8 cellular contexts compared by ENCODE assay signal in the genomic region with DNA sequence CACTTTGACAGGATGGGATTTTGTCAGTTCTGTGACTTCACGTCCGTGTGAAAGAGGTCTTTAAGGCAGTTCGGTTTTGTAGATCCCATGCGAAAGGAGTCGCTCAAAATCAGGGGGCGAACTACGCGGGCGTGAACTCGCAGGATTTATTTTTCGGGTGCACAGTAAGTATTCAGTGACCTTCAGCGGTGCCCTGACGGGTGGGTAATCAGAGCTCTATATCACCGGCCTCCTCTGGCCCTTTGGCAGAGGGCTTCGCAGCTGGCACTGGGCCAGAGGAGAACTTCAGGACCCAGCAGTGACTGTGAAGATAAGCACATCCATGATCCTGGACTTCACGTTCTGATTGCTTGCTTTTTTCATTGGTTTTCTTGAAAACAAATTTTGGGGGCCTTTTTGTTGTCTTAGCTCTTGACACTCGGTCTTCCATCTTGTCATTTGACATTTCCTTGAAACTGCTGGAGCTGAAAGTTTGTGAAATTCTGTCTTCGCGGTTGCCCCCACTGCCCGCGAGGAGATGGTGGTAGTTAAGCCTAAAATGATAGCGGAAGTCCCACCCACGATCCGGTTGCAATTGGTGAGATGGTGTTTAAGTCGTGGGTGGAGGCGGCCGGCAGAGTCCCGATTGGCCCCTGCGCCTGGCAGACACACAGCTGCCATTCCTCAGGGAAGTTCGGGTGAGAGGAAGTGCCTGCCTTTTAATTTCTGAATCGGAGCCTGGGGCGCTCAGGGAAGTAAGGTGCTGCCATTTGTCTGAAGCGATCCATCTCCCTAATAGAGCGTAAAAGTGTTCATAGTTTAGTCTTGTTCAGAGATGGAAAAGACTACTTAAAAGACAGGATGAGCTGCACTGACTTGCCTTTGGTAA. TPM values are rescaled to one million over a fixed set of nuclear protein-coding genes. Genes with fewer than 3 reads are reported as not detected.
A peak's percentile ranks its signal among the peaks of the same experiment; 100 is the strongest.
DNase-seq lines count a peak whose midpoint lies in the region; TF ChIP-seq lines count a peak whose summit lies in the region.

A gene (minus strand): TSS at position 535 of the 868 bp plus-strand sequence. CDS start 872 bp downstream, outside the sequence.

- H3K4me3 ChIP-seq in MM.1S (ENCODE audit: low read length) (peak within 1 kb of the TSS; percentile 79), SJCRH30 (peak within 1 kb of the TSS; percentile 92), foreskin fibroblast (ENCODE audit: low read depth in 1 of 2, low read length in 2 of 2) (peak within 1 kb of the TSS; percentile 58 to 75), stomach smooth muscle (ENCODE audit: low read length in 2 of 2) (peak within 1 kb of the TSS; percentile 88 to 94)

- H2BK15ac ChIP-seq in H9 (ENCODE audit: low read depth, low read length): no peak within 1 kb of the TSS

- no peaks in the 10 kb centered on the region; a peak in 1 of 5 replicates for H3K9me3 Mint-ChIP-seq in H9
- no peaks in the 10 kb centered on the region for H3K9me3 Mint-ChIP-seq in neural crest cell

- H3K4me1 Mint-ChIP-seq in H9 (peaks cover 33 to 34% of the 10 kb centered on the region in 2 experiments), neural crest cell (peaks cover 37% of the 10 kb centered on the region)

- peak within 1 kb of the TSS; percentile 89 to 90 for H3K4me3 Mint-ChIP-seq in H9
- peak within 1 kb of the TSS; percentile 92 for H3K4me3 Mint-ChIP-seq in neural crest cell

- peaks cover 23% of the 10 kb centered on the region for H3F3A ChIP-seq in MM.1S (ENCODE audit: insufficient read depth, low read length)

- H2AFZ ChIP-seq in H9 (ENCODE audit: low read length): peak within 1 kb of the TSS; percentile 9
- peak within 1 kb of the TSS; percentile 49 for H2AFZ ChIP-seq in MM.1S (ENCODE audit: low read length)

- peak within 1 kb of the TSS; percentile 67 for H3K9ac ChIP-seq in H9 (ENCODE audit: extremely low read depth, insufficient read length, low read length)
- H3K9ac ChIP-seq in MM.1S (ENCODE audit: low read length): peak within 1 kb of the TSS; percentile 86
- peak within 1 kb of the TSS; percentile 89 to 91 for H3K9ac ChIP-seq in stomach smooth muscle (ENCODE audit: low read length in 2 of 2)

- H2BK12ac ChIP-seq in H9 (ENCODE audit: insufficient read length, low read depth, low read length): no peak within 1 kb of the TSS

- peaks cover 20% of the 10 kb centered on the region for H3K23me2 ChIP-seq in H9 (ENCODE audit: insufficient read length, low read depth, low read length, poor library complexity, severe bottlenecking)

- H2BK120ac ChIP-seq in H9 (ENCODE audit: low read depth, low read length, poor library complexity, severe bottlenecking): no peak within 1 kb of the TSS

- peaks cover 9 to 22% (median 15%) of the 10 kb centered on the region in 3 experiments for H3K36me3 Mint-ChIP-seq in H9 (ENCODE audit: insufficient read depth in 1 of 3, low read depth in 3 of 3)
- H3K36me3 Mint-ChIP-seq in neural crest cell (ENCODE audit: low read depth): no peaks in the 10 kb centered on the region

- peaks cover 3% of the 10 kb centered on the region; the same call in 1 of the 2 replicates for H3K4me1 ChIP-seq in H9 (ENCODE audit: insufficient read depth, low read length)
- H3K4me1 ChIP-seq in MM.1S (ENCODE audit: low read length): peaks cover 14% of the 10 kb centered on the region
- H3K4me1 ChIP-seq in SJCRH30: 0 out of 2 replicates have a peak, but pooled peaks cover 2% of the 10 kb centered on the region
- H3K4me1 ChIP-seq in stomach smooth muscle (ENCODE audit: control insufficient read depth, insufficient read depth, low read length): peaks cover 39% of the 10 kb centered on the region

- H2BK5ac ChIP-seq in H9 (ENCODE audit: insufficient read length, low read length): no peak within 1 kb of the TSS

- no peak within 1 kb of the TSS for H4K91ac ChIP-seq in H9 (ENCODE audit: insufficient read length, low read depth, low read length)

- H3K9me3 ChIP-seq in H9 (ENCODE audit: control insufficient read depth, low read depth, low read length) (no peaks in the 10 kb centered on the region), MM.1S (replicated peaks; ENCODE audit: insufficient read depth, low read length) (no peaks in the 10 kb centered on the region), SJCRH30 (replicated peaks) (no peaks in the 10 kb centered on the region), stomach smooth muscle (ENCODE audit: control insufficient read depth in 2 of 2, low read length in 2 of 2) (no peaks in the 10 kb centered on the region)

- H3K4me2 ChIP-seq in H9 (ENCODE audit: insufficient read depth, insufficient read length, low read length) (peak within 1 kb of the TSS; percentile 99), MM.1S (ENCODE audit: low read depth, low read length) (peak within 1 kb of the TSS; percentile 82)

- no peak within 1 kb of the TSS for H3K23ac ChIP-seq in H9 (ENCODE audit: insufficient read length, low read depth, low read length)

- no peak within 1 kb of the TSS for H2BK20ac ChIP-seq in H9 (ENCODE audit: low read depth, low read length, poor library complexity, severe bottlenecking)

- H3K36me3 ChIP-seq in MM.1S (replicated peaks; ENCODE audit: insufficient read depth, low read length) (no peaks in the 10 kb centered on the region), SJCRH30 (peaks cover 14% of the 10 kb centered on the region; the same call in 1 of the 2 replicates), stomach smooth muscle (ENCODE audit: control insufficient read depth in 2 of 2, insufficient read depth in 2 of 2, low read length in 2 of 2) (no peaks in the 10 kb centered on the region)

- H3K27me3 ChIP-seq in H9 (ENCODE audit: insufficient read depth, low read length) (no peaks in the 10 kb centered on the region), MM.1S (replicated peaks; ENCODE audit: insufficient read depth, low read length) (no peaks in the 10 kb centered on the region), SJCRH30 (no peaks in the 10 kb centered on the region), stomach smooth muscle (ENCODE audit: control insufficient read depth in 1 of 2, insufficient read depth in 2 of 2, low read length in 2 of 2) (no peaks in the 10 kb centered on the region)

- no peaks in the 10 kb centered on the region for H3K27me3 Mint-ChIP-seq in H9 (ENCODE audit: low read depth)
- no peaks in the 10 kb centered on the region for H3K27me3 Mint-ChIP-seq in neural crest cell (ENCODE audit: low read depth)

- no peak within 1 kb of the TSS for H3K27ac ChIP-seq in H9 (ENCODE audit: insufficient read length, low read depth, low read length)
- H3K27ac ChIP-seq in MM.1S (ENCODE audit: low read length): peak within 1 kb of the TSS; percentile 55
- H3K27ac ChIP-seq in SJCRH30: peak within 1 kb of the TSS; percentile 72
- H3K27ac ChIP-seq in stomach smooth muscle (ENCODE audit: low read length): peak within 1 kb of the TSS; percentile 82

- H3K27ac Mint-ChIP-seq in H9 (peak within 1 kb of the TSS; percentile 46 to 85 (median 81); a peak in 6 of 7 replicates), neural crest cell (ENCODE audit: unreplicated experiment) (peak within 1 kb of the TSS; percentile 14)

- H2AK5ac ChIP-seq in H9 (ENCODE audit: insufficient read length, low read length): no peak within 1 kb of the TSS

- no peaks in the 10 kb centered on the region for H3K9me2 ChIP-seq in MM.1S (replicated peaks; ENCODE audit: insufficient read depth, low read length)

- TF ChIP-seq CTCF in H9 (conservative IDR thresholded peaks at IDR 0.05): no peak
- TF ChIP-seq CTCF in MM.1S (IDR thresholded peaks at IDR 0.05; ENCODE audit: low read length): no peak
- no peak for TF ChIP-seq CTCF in foreskin fibroblast (IDR thresholded peaks at IDR 0.05; ENCODE audit: low read depth, low read length)
- TF ChIP-seq CTCF in neural crest cell (conservative IDR thresholded peaks at IDR 0.05): no peak

- H4K8ac ChIP-seq in H9 (replicated peaks; ENCODE audit: insufficient read length, low read depth, low read length): no peak within 1 kb of the TSS

- no peak within 1 kb of the TSS for H4K5ac ChIP-seq in H9 (ENCODE audit: insufficient read length, low read depth, low read length)

- H3K79me2 ChIP-seq in H9 (ENCODE audit: insufficient read depth, low read length): peaks cover 23% of the 10 kb centered on the region
- peaks cover 88% of the 10 kb centered on the region for H3K79me2 ChIP-seq in MM.1S (ENCODE audit: low read length)

- H3K4ac ChIP-seq in H9 (ENCODE audit: low read depth, low read length): no peak within 1 kb of the TSS

- H3K79me1 ChIP-seq in H9 (ENCODE audit: insufficient read depth, low read depth, low read length, poor library complexity, severe bottlenecking): peaks cover 3% of the 10 kb centered on the region

- WGBS in H9 (ENCODE audit: extremely low coverage, insufficient read length, low lambda C conversion rate): no CpG with 5 or more reads among the region's 34 CpGs

- H3T11ph ChIP-seq in H9 (ENCODE audit: low read length): no peak within 1 kb of the TSS

- H4K20me1 ChIP-seq in H9 (ENCODE audit: control insufficient read depth, insufficient read depth, insufficient read length) (peaks cover 4% of the 10 kb centered on the region), MM.1S (ENCODE audit: insufficient read depth, low read length) (peaks cover 24% of the 10 kb centered on the region)

- no peak within 1 kb of the TSS for H3K56ac ChIP-seq in H9 (ENCODE audit: insufficient read length, low read depth, low read length)

- no peak within 1 kb of the TSS for H3K18ac ChIP-seq in H9 (ENCODE audit: insufficient read length, low read depth, low read length)

- 0 out of 2 replicates have a peak within 1 kb of the TSS, but pooled peaks have one; percentile 18 for H3K14ac ChIP-seq in H9 (ENCODE audit: insufficient read depth, low read length)

- DNase-seq in ELR (ENCODE audit: low read depth) (peak; percentile 95), H9 (peak; percentile 93), MM.1S (peak; percentile 91), SJCRH30 (peak; percentile 94 to 97), foreskin fibroblast (peak; percentile 95 to 98), neural crest cell (ENCODE audit: low read depth, low spot score) (peak; percentile 69)
- DNase-seq in activated gamma-delta T cell treated with anti-CD3 and anti-CD28 coated beads, Interleukin-2, amount 50 U/mL, for 16 hours (ENCODE audit: low read depth): peak; percentile 77

RNA-seq across cellular contexts. Expression of the gene that starts here (rescaled TPM):
- total RNA-seq in H9 (2021) (53.6 and 53.7 TPM in 2 replicates), neural crest cell (45.9 and 52.0 TPM in 2 replicates)
- 41.7 and 43.2 TPM in 2 replicates for total RNA-seq in SJCRH30 (2014; rRNA removed; shearing (Covaris generic))
